In the genomic region with DNA sequence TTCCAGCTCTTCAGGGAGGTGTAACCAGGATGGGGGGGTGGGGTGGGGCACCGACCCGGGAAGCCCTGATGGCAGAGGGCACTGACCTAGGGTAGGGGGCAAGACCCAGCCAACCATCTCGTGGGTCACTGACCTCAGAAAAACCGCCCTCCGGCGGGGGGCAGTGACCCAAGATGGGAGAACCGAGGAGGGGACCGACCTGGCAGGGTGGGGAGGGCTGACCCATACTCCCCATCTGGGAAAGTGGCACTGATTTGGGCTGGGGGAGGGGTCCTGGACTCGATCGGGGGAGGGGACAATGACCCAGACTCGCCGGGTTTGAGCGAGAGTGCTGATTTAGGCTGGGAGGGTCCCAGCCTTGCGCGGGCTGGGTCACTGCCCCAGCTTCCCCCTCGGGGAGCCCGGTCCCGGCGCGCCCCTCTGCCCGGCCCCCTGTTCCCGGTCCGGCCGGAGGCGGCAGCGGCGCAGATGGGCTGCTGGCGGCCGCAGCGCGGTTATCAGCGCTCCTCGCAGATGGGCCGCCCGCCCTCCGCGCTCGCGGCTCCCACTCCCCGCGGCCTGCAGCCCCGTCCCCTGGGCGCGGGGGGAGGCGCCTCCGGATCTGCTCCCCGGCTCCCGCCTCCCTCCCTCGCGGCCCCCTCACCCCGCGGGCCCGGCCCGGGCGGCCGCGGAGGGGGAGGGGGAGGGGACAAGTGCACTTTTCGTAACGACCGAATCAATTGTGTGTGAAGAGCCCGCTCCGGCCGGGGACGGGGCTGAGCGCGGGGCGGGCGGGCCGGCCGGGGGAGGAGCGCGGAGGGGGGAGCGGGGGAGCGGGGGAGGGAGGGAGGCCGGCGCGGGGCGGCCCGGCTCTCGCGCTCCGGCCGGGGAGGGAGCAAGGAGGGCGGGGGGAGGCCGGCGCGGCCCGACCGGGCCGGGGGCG, we compare ENCODE assay signal across 8 cellular contexts. TPM values are rescaled to one million over a fixed set of nuclear protein-coding genes. Genes with fewer than 3 reads are reported as not detected.
DNase-seq lines count a peak whose midpoint lies in the region; ATAC-seq and TF ChIP-seq lines count a peak whose summit lies in the region.

No MANE protein-coding gene starts in this region.

- intact Hi-C loops in PC-3 (cut with micrococcal nuclease): no loop called here
- intact Hi-C loops in body of pancreas (cut with DNase I): no loop called here
- intact Hi-C loops in left colon (cut with DNase I, micrococcal nuclease): no loop called here

- 8 to 64% methylated on average over 10 to 67 of the region's 91 CpGs for WGBS in body of pancreas, 2 donors
- 4% methylated on average over 30 of the region's 91 CpGs for WGBS in suprapubic skin

- no peak for DNase-seq in GM12865 (ENCODE audit: low read depth)
- DNase-seq in PC-3: no peak
- peak in 2 of 4 donors; percentile 21 to 38 for DNase-seq in body of pancreas
- peak in 1 of 2 donors; percentile 36 for DNase-seq in left colon
- no peak for DNase-seq in suprapubic skin (ENCODE audit: low spot score in 2 of 2)
- DNase-seq in HCEC 1CT: no peak
- no peak for DNase-seq in DMS114 treated with DMSO at 0.1 percent for 48 hours (lab: John Stamatoyannopoulos, UW; ENCODE audit: unreplicated experiment)
- DNase-seq in A172 (ENCODE audit: low spot score): no peak

- H4K20me1 ChIP-seq in PC-3 (ENCODE audit: low read length): no peaks in the 10 kb centered on the region

- H3K27me3 ChIP-seq in PC-3 (ENCODE audit: low read length) (peaks cover 5% of the 10 kb centered on the region), body of pancreas (no peaks in the 10 kb centered on the region), suprapubic skin (peaks cover 46% of the 10 kb centered on the region)

- BruUV-seq in PC-3 (replicated peaks; lab: Mats Ljungman, UMichigan): no TSS peak

- POLR2A ChIA-PET in PC-3 (lab: Charles Lee; ENCODE audit: unreplicated experiment): interaction anchor here (0.6 kb wide), 1 partner anchor 69 kb away, joined by 3 read pairs; no protein-coding TSS in a partner anchor

- H3K9ac ChIP-seq in PC-3 (ENCODE audit: low read length): no peak overlapping the region

- TF ChIP-seq EP300 in suprapubic skin (IDR thresholded peaks at IDR 0.05): no peak

- no peaks in the 10 kb centered on the region for H3K9me2 ChIP-seq in PC-3 (replicated peaks; ENCODE audit: low read length)

- H3K79me2 ChIP-seq in PC-3 (ENCODE audit: low read length): no peaks in the 10 kb centered on the region

- no peak for ATAC-seq in PC-3
- ATAC-seq in body of pancreas: peak; percentile 26
- peak; percentile 16 for ATAC-seq in left colon

- TF ChIP-seq POLR2A in body of pancreas (IDR thresholded peaks at IDR 0.05) (no peak), suprapubic skin (IDR thresholded peaks at IDR 0.05) (no peak)

- H3K27ac ChIP-seq in PC-3 (ENCODE audit: low read length): no peak overlapping the region
- H3K27ac ChIP-seq in body of pancreas: no peak overlapping the region
- no peak overlapping the region for H3K27ac ChIP-seq in suprapubic skin

- TF ChIP-seq CTCF in GM12865 (IDR thresholded peaks at IDR 0.05; ENCODE audit: insufficient read depth, low read depth, low read length, missing control alignments) (no peak), PC-3 (conservative IDR thresholded peaks at IDR 0.05; ENCODE audit: low read depth, low read length) (no peak), body of pancreas (IDR thresholded peaks at IDR 0.05) (no peak), suprapubic skin (IDR thresholded peaks at IDR 0.05) (no peak)

- H3K4me3 ChIP-seq in GM12865 (ENCODE audit: low read depth, low read length) (peak overlapping the region; percentile 62; the same call in 1 of the 2 replicates), PC-3 (ENCODE audit: low read length) (peak overlapping the region; percentile 24; the same call in 1 of the 2 replicates), body of pancreas (peak overlapping the region in 1 of 2 donors; percentile 15), suprapubic skin (peak overlapping the region; percentile 58)

- CTCF ChIA-PET in PC-3 (lab: Charles Lee): no interaction called here

- H3K36me3 ChIP-seq in PC-3 (ENCODE audit: low read depth, low read length) (no peaks in the 10 kb centered on the region), body of pancreas (replicated peaks in 1 of 2; ENCODE audit: insufficient read depth in 1 of 2, low read depth in 2 of 2) (no peaks in the 10 kb centered on the region), suprapubic skin (no peaks in the 10 kb centered on the region)

- H2AFZ ChIP-seq in PC-3 (ENCODE audit: low read length): no peak overlapping the region

- H3K4me1 ChIP-seq in PC-3 (ENCODE audit: insufficient read depth, low read length): no peaks in the 10 kb centered on the region
- H3K4me1 ChIP-seq in body of pancreas: peaks cover 17% of the 10 kb centered on the region
- peaks cover 29% of the 10 kb centered on the region for H3K4me1 ChIP-seq in suprapubic skin

- no peak overlapping the region for H3K4me2 ChIP-seq in PC-3 (ENCODE audit: low read length)

- H3F3A ChIP-seq in PC-3 (ENCODE audit: low read length, unreplicated experiment): no peaks in the 10 kb centered on the region

- H3K9me3 ChIP-seq in PC-3 (ENCODE audit: low read length): no peaks in the 10 kb centered on the region
- no peaks in the 10 kb centered on the region for H3K9me3 ChIP-seq in body of pancreas
- H3K9me3 ChIP-seq in suprapubic skin: no peaks in the 10 kb centered on the region

RNA-seq across cellular contexts. Expression of gene NOL4L, which starts 2.2 kb away (rescaled TPM):
- 5.4 and 7.3 TPM in 2 replicates for total RNA-seq in PC-3 (2014; rRNA removed)
- total RNA-seq in body of pancreas: 10 to 100 TPM; 15.0 to 36.9 TPM
- 10 to 100 TPM; 55.2 to 61.0 TPM for total RNA-seq in left colon
- total RNA-seq in suprapubic skin: 10 to 100 TPM in 1 of 4 donors, 1 to 10 TPM in 3; 2.6 to 12.8 (median 6.4) TPM
- 17.8 and 34.3 TPM in 2 replicates for total RNA-seq in A172 (2014; rRNA removed; shearing (Covaris generic))
